9 cellular contexts compared by ENCODE assay signal in genomic region chr6:146914563-146915483, GRCh38.
DNase-seq lines count a peak whose midpoint lies in the region; ATAC-seq and TF ChIP-seq lines count a peak whose summit lies in the region.
"Had no signal": no experiment of that assay in that cellular context is flagged by ENCODE, and none has a peak within 500 bp of the region (broad histone marks: within the 10 kb centered on the region; RNA-seq: fewer than 3 reads in every experiment).

No MANE protein-coding gene starts in this region.

- no peaks in the 10 kb centered on the region for H3K9me2 ChIP-seq in hepatocyte (replicated peaks; ENCODE audit: insufficient read depth)

- peaks cover 18% of the 10 kb centered on the region for H3K27me3 Mint-ChIP-seq in activated T-helper 17 cell treated with anti-CD3 and anti-CD28 coated beads, Interleukin-2, amount 50 U/mL, for 72 hours

- no peaks in the 10 kb centered on the region for H3K36me3 Mint-ChIP-seq in activated T-helper 17 cell treated with anti-CD3 and anti-CD28 coated beads, Interleukin-2, amount 50 U/mL, for 72 hours (ENCODE audit: low read depth)
- H3K36me3 Mint-ChIP-seq in activated naive CD4-positive, alpha-beta T cell treated with anti-CD3 and anti-CD28 coated beads, Interleukin-2, amount 50 U/mL, for 72 hours, result no peaks in the 10 kb centered on the region

- H3K4me3 ChIP-seq in hepatocyte (no peak overlapping the region), stomach smooth muscle (ENCODE audit: low read length in 2 of 2) (peak overlapping the region; percentile 64 to 70)
- H3K4me3 ChIP-seq: BLaER1 had no signal

- peak; percentile 21 for DNase-seq in SIG-M5 treated with dmso at 0.1 percent for 504 hours (lab: John Stamatoyannopoulos, UW; ENCODE audit: unreplicated experiment)
- no peak for DNase-seq in SIG-M5 (lab: John Stamatoyannopoulos, UW)
- peak; percentile 74 for DNase-seq in hepatocyte (ENCODE audit: low spot score)
- DNase-seq in activated naive CD4-positive, alpha-beta T cell treated with anti-CD3 and anti-CD28 coated beads, Interleukin-2, amount 50 U/mL, for 72 hours (ENCODE audit: low spot score in 2 of 2), result no peak
- no peak for DNase-seq in GM10248 (ENCODE audit: extremely low spot score)

- 51% methylated on average over 8 of the region's 8 CpGs for WGBS in hepatocyte (ENCODE audit: low lambda C conversion rate, missing lambda C conversion rate)

- H3K9ac ChIP-seq in stomach smooth muscle (ENCODE audit: low read length in 2 of 2), result peak overlapping the region; percentile 49 to 58
- H3K9ac ChIP-seq: BLaER1 had no signal

- no peaks in the 10 kb centered on the region for H4K20me1 ChIP-seq in hepatocyte (ENCODE audit: insufficient read depth, poor library complexity, severe bottlenecking)
- H4K20me1 ChIP-seq: BLaER1 had no signal

- H3K4me1 ChIP-seq in hepatocyte (ENCODE audit: insufficient read depth) (peaks cover 28% of the 10 kb centered on the region), stomach smooth muscle (ENCODE audit: control insufficient read depth, insufficient read depth, low read length) (peaks cover 13% of the 10 kb centered on the region)
- H3K4me1 ChIP-seq: BLaER1 had no signal

- peak overlapping the region; percentile 7 for H2AFZ ChIP-seq in hepatocyte

- ATAC-seq in activated T-helper 17 cell treated with anti-CD3 and anti-CD28 coated beads, Interleukin-2, amount 50 U/mL, for 72 hours (replicated peaks), result no peak
- ATAC-seq in activated naive CD4-positive, alpha-beta T cell treated with anti-CD3 and anti-CD28 coated beads, Interleukin-2, amount 50 U/mL, for 72 hours, result no peak
- ATAC-seq in HG03280 (IDR thresholded peaks at IDR 0.05; ENCODE audit: unreplicated experiment), result no peak

- no peaks in the 10 kb centered on the region for H3K79me2 ChIP-seq in hepatocyte

- no peaks in the 10 kb centered on the region for H3K36me3 ChIP-seq in hepatocyte (replicated peaks; ENCODE audit: insufficient read depth, low read depth)
- no peaks in the 10 kb centered on the region for H3K36me3 ChIP-seq in stomach smooth muscle (ENCODE audit: control insufficient read depth in 2 of 2, insufficient read depth in 2 of 2, low read length in 2 of 2)
- H3K36me3 ChIP-seq: BLaER1 had no signal

- TF ChIP-seq CTCF in hepatocyte (IDR thresholded peaks at IDR 0.05; ENCODE audit: poor library complexity) (no peak), GM10248 (IDR thresholded peaks at IDR 0.05; ENCODE audit: control extremely low read depth, extremely low read depth, low read depth, missing control alignments) (no peak)

- POLR2A ChIA-PET in GM10248 (lab: Yijun Ruan, JAX), result no interaction called here

- H3K27ac Mint-ChIP-seq in activated T-helper 17 cell treated with anti-CD3 and anti-CD28 coated beads, Interleukin-2, amount 50 U/mL, for 72 hours, result no peak overlapping the region
- H3K27ac Mint-ChIP-seq in activated naive CD4-positive, alpha-beta T cell treated with anti-CD3 and anti-CD28 coated beads, Interleukin-2, amount 50 U/mL, for 72 hours, result no peak overlapping the region

- H3K27me3 ChIP-seq in hepatocyte (no peaks in the 10 kb centered on the region), stomach smooth muscle (ENCODE audit: control insufficient read depth in 1 of 2, insufficient read depth in 2 of 2, low read length in 2 of 2) (no peaks in the 10 kb centered on the region)
- H3K27me3 ChIP-seq: BLaER1 had no signal

- H3K9me3 ChIP-seq in hepatocyte (ENCODE audit: low read depth), result no peaks in the 10 kb centered on the region
- H3K9me3 ChIP-seq in stomach smooth muscle (ENCODE audit: control insufficient read depth in 2 of 2, low read length in 2 of 2), result no peaks in the 10 kb centered on the region
- H3K9me3 ChIP-seq: BLaER1 had no signal

- peak overlapping the region; percentile 20 for H3K4me3 Mint-ChIP-seq in activated T-helper 17 cell treated with anti-CD3 and anti-CD28 coated beads, Interleukin-2, amount 50 U/mL, for 72 hours

- peaks cover 9% of the 10 kb centered on the region for H3K4me1 Mint-ChIP-seq in activated T-helper 17 cell treated with anti-CD3 and anti-CD28 coated beads, Interleukin-2, amount 50 U/mL, for 72 hours

- CTCF ChIA-PET in GM10248 (lab: Yijun Ruan, JAX), result no interaction called here

- H3K27ac ChIP-seq in hepatocyte (peak overlapping the region; percentile 91), stomach smooth muscle (ENCODE audit: low read length) (peak overlapping the region; percentile 78)
- H3K27ac ChIP-seq: BLaER1 had no signal

- H3K4me2 ChIP-seq in hepatocyte, result peak overlapping the region; percentile 65
- H3K4me2 ChIP-seq: BLaER1 had no signal

- no peaks in the 10 kb centered on the region for H3K9me3 Mint-ChIP-seq in activated T-helper 17 cell treated with anti-CD3 and anti-CD28 coated beads, Interleukin-2, amount 50 U/mL, for 72 hours
- no peaks in the 10 kb centered on the region for H3K9me3 Mint-ChIP-seq in activated naive CD4-positive, alpha-beta T cell treated with anti-CD3 and anti-CD28 coated beads, Interleukin-2, amount 50 U/mL, for 72 hours

Comparison
In these comparisons a context has a peak if more than half of its experiments do, and no peak if none do; other contexts are left out.
1. DNase-seq: peak in SIG-M5 treated with dmso at 0.1 percent for 504 hours (single experiment) and hepatocyte (single experiment); none in SIG-M5 (single experiment), activated naive CD4-positive, alpha-beta T cell treated with anti-CD3 and anti-CD28 coated beads, Interleukin-2, amount 50 U/mL, for 72 hours (0 of 2) and GM10248 (single experiment).